In the genomic region with DNA sequence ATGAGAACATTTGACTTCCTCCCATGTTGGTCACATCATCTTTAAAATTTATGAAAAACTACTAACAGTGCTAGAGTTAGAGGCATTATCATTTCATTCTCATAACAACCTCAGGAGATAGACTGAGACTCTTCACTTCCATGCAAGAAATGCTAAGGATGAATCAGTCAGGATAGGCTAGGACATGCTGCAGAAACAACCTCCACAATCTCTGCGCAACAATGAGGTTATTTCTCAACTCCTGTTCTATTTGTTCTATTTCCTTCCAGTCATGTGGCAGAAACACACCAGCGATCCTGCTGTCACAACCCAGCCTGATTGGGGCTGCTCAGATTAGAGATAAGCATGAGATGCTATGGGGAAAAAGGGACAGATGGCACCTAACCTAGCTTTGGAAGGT, we compare ENCODE assay signal across 2 cellular contexts.
TF ChIP-seq lines count a peak whose summit lies in the region.

No MANE protein-coding gene starts in this region.

TF ChIP-seq in HepG2, 621 proteins besides CTCF, POLR2A, EP300 and RAD21:
- TF ChIP-seq, protein P1, sequence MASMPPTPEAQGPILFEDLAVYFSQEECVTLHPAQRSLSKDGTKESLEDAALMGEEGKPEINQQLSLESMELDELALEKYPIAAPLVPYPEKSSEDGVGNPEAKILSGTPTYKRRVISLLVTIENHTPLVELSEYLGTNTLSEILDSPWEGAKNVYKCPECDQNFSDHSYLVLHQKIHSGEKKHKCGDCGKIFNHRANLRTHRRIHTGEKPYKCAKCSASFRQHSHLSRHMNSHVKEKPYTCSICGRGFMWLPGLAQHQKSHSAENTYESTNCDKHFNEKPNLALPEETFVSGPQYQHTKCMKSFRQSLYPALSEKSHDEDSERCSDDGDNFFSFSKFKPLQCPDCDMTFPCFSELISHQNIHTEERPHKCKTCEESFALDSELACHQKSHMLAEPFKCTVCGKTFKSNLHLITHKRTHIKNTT (CRISPR knock-in tag; IDR thresholded peaks at IDR 0.05): no peak
- TF ChIP-seq ZNF12 (CRISPR knock-in tag; IDR thresholded peaks at IDR 0.05): peak; percentile 99
- TF ChIP-seq GATAD2A (CRISPR knock-in tag; IDR thresholded peaks at IDR 0.05): no peak
- TF ChIP-seq DMAP1 (CRISPR knock-in tag; IDR thresholded peaks at IDR 0.05): no peak

TF ChIP-seq in K562, 482 proteins besides CTCF, POLR2A, EP300 and RAD21:
- TF ChIP-seq ZNF12 (CRISPR knock-in tag; IDR thresholded peaks at IDR 0.05) (peak; percentile 97), NR1H2 (CRISPR knock-in tag; IDR thresholded peaks at IDR 0.05) (no peak)
